In the genomic region with DNA sequence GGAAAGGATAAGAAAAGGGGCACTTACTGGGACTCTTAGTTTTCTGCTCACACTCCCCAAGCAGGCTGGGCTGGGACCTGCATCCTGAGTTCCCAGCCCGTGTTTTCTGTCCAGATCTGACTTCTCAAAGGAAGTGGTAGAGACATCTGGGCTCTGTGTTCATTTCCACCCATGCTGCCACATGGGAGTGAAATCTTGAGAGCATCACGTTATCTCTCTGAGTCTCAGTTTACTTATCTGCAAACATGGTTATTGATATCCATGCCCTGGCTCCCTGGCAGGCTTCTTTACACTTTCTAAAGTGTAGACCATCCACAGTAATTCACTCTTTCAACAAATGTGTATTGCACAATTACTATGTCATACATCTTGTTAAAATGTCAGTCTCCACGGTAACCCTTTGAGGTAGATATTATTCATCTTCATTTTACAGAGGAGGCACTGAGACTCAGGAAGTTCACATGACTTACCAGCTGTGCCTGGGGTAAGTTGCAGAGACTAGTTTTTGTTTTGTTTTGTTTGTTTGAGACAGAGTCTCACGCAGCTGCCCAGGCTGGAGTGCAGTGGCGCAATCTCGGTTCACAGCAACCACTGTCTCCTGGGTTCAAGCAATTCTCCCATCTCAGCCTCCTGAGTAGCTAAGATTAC, we compare ENCODE assay signal across 8 cellular contexts. TPM values are rescaled to one million over a fixed set of nuclear protein-coding genes. Genes with fewer than 3 reads are reported as not detected.
DNase-seq lines count a peak whose midpoint lies in the region; ATAC-seq lines count a peak whose summit lies in the region.

No MANE protein-coding gene starts in this region.

- in situ Hi-C loops in SK-MEL-5 (cut with HindIII; ENCODE audit: low pct_unique_long_range_greater_than_20kb, low sequenced_read_pairs) = no loop called here

- H3K4me3 Mint-ChIP-seq in stimulated activated effector memory CD8-positive, alpha-beta T cell treated with anti-CD3 and anti-CD28 coated beads, Interleukin-12 subunit alpha, Interleukin-12 subunit beta, amount 100 ng/mL, for 72 hours = peak overlapping the region; percentile 74

- ATAC-seq in HG03095 (IDR thresholded peaks at IDR 0.05; ENCODE audit: unreplicated experiment) (peak; percentile 33), HG03045 (IDR thresholded peaks at IDR 0.05; ENCODE audit: unreplicated experiment) (no peak), left lobe of liver (no peak)
- ATAC-seq in stimulated activated effector memory CD8-positive, alpha-beta T cell treated with anti-CD3 and anti-CD28 coated beads, Interleukin-12 subunit alpha, Interleukin-12 subunit beta, amount 100 ng/mL, for 72 hours = peak; percentile 71

- no peaks in the 10 kb centered on the region for H3K9me3 Mint-ChIP-seq in stimulated activated effector memory CD8-positive, alpha-beta T cell treated with anti-CD3 and anti-CD28 coated beads, Interleukin-12 subunit alpha, Interleukin-12 subunit beta, amount 100 ng/mL, for 72 hours

- peak overlapping the region; percentile 99 for H3K27ac Mint-ChIP-seq in stimulated activated effector memory CD8-positive, alpha-beta T cell treated with anti-CD3 and anti-CD28 coated beads, Interleukin-12 subunit alpha, Interleukin-12 subunit beta, amount 100 ng/mL, for 72 hours

- no peaks in the 10 kb centered on the region for H3K36me3 Mint-ChIP-seq in stimulated activated effector memory CD8-positive, alpha-beta T cell treated with anti-CD3 and anti-CD28 coated beads, Interleukin-12 subunit alpha, Interleukin-12 subunit beta, amount 100 ng/mL, for 72 hours

- peaks cover 45% of the 10 kb centered on the region for H3K4me1 Mint-ChIP-seq in stimulated activated effector memory CD8-positive, alpha-beta T cell treated with anti-CD3 and anti-CD28 coated beads, Interleukin-12 subunit alpha, Interleukin-12 subunit beta, amount 100 ng/mL, for 72 hours

- DNase-seq in Daoy (ENCODE audit: low read depth) (peak; percentile 39), SK-MEL-5 (ENCODE audit: low read depth, low spot score) (peak; percentile 97), left lobe of liver (ENCODE audit: low spot score) (no peak), NCI-H1930 (lab: John Stamatoyannopoulos, UW) (no peak)
- DNase-seq in effector CD4-positive, alpha-beta T cell = peak; percentile 34
- DNase-seq in stimulated activated effector memory CD8-positive, alpha-beta T cell treated with anti-CD3 and anti-CD28 coated beads, Interleukin-12 subunit alpha, Interleukin-12 subunit beta, amount 100 ng/mL, for 72 hours (ENCODE audit: low spot score in 2 of 2) = peak in 1 of 2 donors; percentile 76

RNA-seq across cellular contexts. Expression of gene ZNF688, which starts 3.4 kb away (rescaled TPM):
- 7.1 and 15.5 TPM in 2 replicates for total RNA-seq in Daoy (2014; rRNA removed; shearing (Covaris generic))
- total RNA-seq in SK-MEL-5 (2014; rRNA removed; shearing (Covaris generic)) = 16.3 and 23.4 TPM in 2 replicates
- 14.9 and 15.8 TPM in 2 replicates for polyA plus RNA-seq in SK-MEL-5 (2015; cell fraction: cytosol; rRNA removed)
- 11.1 and 14.3 TPM in 2 replicates for polyA plus RNA-seq in SK-MEL-5 (2015; cell fraction: nucleus; rRNA removed)
- total RNA-seq in left lobe of liver = 8.8 TPM

RNA-seq across cellular contexts. Expression of gene ZNF764, which starts 9.9 kb away (rescaled TPM):
- total RNA-seq in Daoy (2014; rRNA removed; shearing (Covaris generic)) = 3.3 and 4.4 TPM in 2 replicates
- 4.1 and 4.9 TPM in 2 replicates for total RNA-seq in SK-MEL-5 (2014; rRNA removed; shearing (Covaris generic))
- 9.5 and 10.8 TPM in 2 replicates for polyA plus RNA-seq in SK-MEL-5 (2015; cell fraction: cytosol; rRNA removed)
- 12.1 and 16.6 TPM in 2 replicates for polyA plus RNA-seq in SK-MEL-5 (2015; cell fraction: nucleus; rRNA removed)
- 6.3 TPM for total RNA-seq in left lobe of liver

RNA-seq across cellular contexts. Expression of gene ZNF785, which starts 17.4 kb away (rescaled TPM):
- 2.7 and 6.2 TPM in 2 replicates for total RNA-seq in Daoy (2014; rRNA removed; shearing (Covaris generic))
- total RNA-seq in SK-MEL-5 (2014; rRNA removed; shearing (Covaris generic)) = 12.1 and 13.0 TPM in 2 replicates
- polyA plus RNA-seq in SK-MEL-5 (2015; cell fraction: cytosol; rRNA removed) = 12.7 and 13.3 TPM in 2 replicates
- 32.7 and 35.6 TPM in 2 replicates for polyA plus RNA-seq in SK-MEL-5 (2015; cell fraction: nucleus; rRNA removed)
- total RNA-seq in left lobe of liver = 11.8 TPM

RNA-seq across cellular contexts. Expression of gene ZNF747, which starts 33.5 kb away (rescaled TPM):
- total RNA-seq in Daoy (2014; rRNA removed; shearing (Covaris generic)) = 5.5 and 6.9 TPM in 2 replicates
- total RNA-seq in SK-MEL-5 (2014; rRNA removed; shearing (Covaris generic)) = 4.1 and 4.6 TPM in 2 replicates
- polyA plus RNA-seq in SK-MEL-5 (2015; cell fraction: cytosol; rRNA removed) = 2.3 and 4.6 TPM in 2 replicates
- polyA plus RNA-seq in SK-MEL-5 (2015; cell fraction: nucleus; rRNA removed) = 2.1 and 2.8 TPM in 2 replicates
- 7.1 TPM for total RNA-seq in left lobe of liver

RNA-seq across cellular contexts. Expression of gene ZNF768, which starts 41.7 kb away (rescaled TPM):
- 16.7 and 19.2 TPM in 2 replicates for total RNA-seq in Daoy (2014; rRNA removed; shearing (Covaris generic))
- total RNA-seq in SK-MEL-5 (2014; rRNA removed; shearing (Covaris generic)) = 40.4 and 43.1 TPM in 2 replicates
- 89.3 and 91.0 TPM in 2 replicates for polyA plus RNA-seq in SK-MEL-5 (2015; cell fraction: cytosol; rRNA removed)
- 54.6 and 58.4 TPM in 2 replicates for polyA plus RNA-seq in SK-MEL-5 (2015; cell fraction: nucleus; rRNA removed)
- 21.7 TPM for total RNA-seq in left lobe of liver

Comparison
In these comparisons a context has a peak if more than half of its experiments do, and no peak if none do; other contexts are left out.
1. DNase-seq: peak in Daoy (single experiment), SK-MEL-5 (single experiment) and effector CD4-positive, alpha-beta T cell (single experiment); none in left lobe of liver (single experiment) and NCI-H1930 (0 of 2).
2. ATAC-seq: peak in HG03095 (single experiment) and stimulated activated effector memory CD8-positive, alpha-beta T cell treated with anti-CD3 and anti-CD28 coated beads, Interleukin-12 subunit alpha, Interleukin-12 subunit beta, amount 100 ng/mL, for 72 hours (single experiment); none in HG03045 (single experiment) and left lobe of liver (single experiment).